8 cellular contexts compared by ENCODE assay signal in genomic region chr2:109905796-109906195, GRCh38. TPM values are rescaled to one million over a fixed set of nuclear protein-coding genes. Genes with fewer than 3 reads are reported as not detected.
DNase-seq lines count a peak whose midpoint lies in the region; ATAC-seq, FAIRE-seq and TF ChIP-seq lines count a peak whose summit lies in the region.
"Not testable (repeated sequence)": the region's sequence is repeated elsewhere in the genome, so short reads cannot be mapped to it uniquely, and the experiment has no call there.

No MANE protein-coding gene starts in this region.

- FAIRE-seq in pancreas (lab: Jason Lieb, UNC): not testable (repeated sequence)

- not testable (repeated sequence) for H3K27me3 ChIP-seq in body of pancreas, pancreas

- H3K36me3 ChIP-seq in body of pancreas (replicated peaks in 1 of 2; ENCODE audit: insufficient read depth in 1 of 2, low read depth in 2 of 2); pancreas: not testable (repeated sequence)

- not testable (repeated sequence) for H3K4me3 ChIP-seq in body of pancreas, pancreas

- H3K4me1 ChIP-seq in body of pancreas, pancreas: not testable (repeated sequence)

- intact Hi-C loops in body of pancreas (cut with DNase I); pancreas (cut with DNase I): not testable (repeated sequence)

- ATAC-seq in GM18502 (IDR thresholded peaks at IDR 0.05; ENCODE audit: poor library complexity, unreplicated experiment) (peak; percentile 90), GM19351 (IDR thresholded peaks at IDR 0.05; ENCODE audit: unreplicated experiment) (peak; percentile 94), GM21576 (IDR thresholded peaks at IDR 0.05; ENCODE audit: unreplicated experiment) (peak; percentile 89), HG02759 (IDR thresholded peaks at IDR 0.05; ENCODE audit: unreplicated experiment) (peak; percentile 93), HG03097 (IDR thresholded peaks at IDR 0.05; ENCODE audit: low FRiP score, unreplicated experiment) (peak; percentile 65), HG03520 (IDR thresholded peaks at IDR 0.05; ENCODE audit: unreplicated experiment) (peak; percentile 88), body of pancreas (peak; percentile 65), pancreas (peak in 3 of 4 donors; percentile 79 to 89 (median 79))

- not testable (repeated sequence) for H3K9me3 ChIP-seq in body of pancreas, pancreas

- not testable (repeated sequence) for TF ChIP-seq POLR2A in body of pancreas (IDR thresholded peaks at IDR 0.05)

- not testable (repeated sequence) for TF ChIP-seq CTCF in body of pancreas (IDR thresholded peaks at IDR 0.05); pancreas (IDR thresholded peaks at IDR 0.05)

- not testable (repeated sequence) for H3K27ac ChIP-seq in body of pancreas, pancreas

- DNase-seq in body of pancreas, pancreas: not testable (repeated sequence)

- WGBS in body of pancreas, 2 donors: no CpG with 5 or more reads among the region's 8 CpGs
- WGBS in pancreas, 2 donors: no CpG with 5 or more reads among the region's 8 CpGs

RNA-seq across cellular contexts. Expression of gene LIMS3, which starts 7.3 kb away (rescaled TPM):
- total RNA-seq in body of pancreas: 1 to 10 TPM; 4.7 to 4.9 TPM
- total RNA-seq in pancreas: 1 to 10 TPM; 1.5 to 3.1 (median 2.1) TPM
- 1 to 10 TPM in 1 of 2 donors, under 1 TPM in 1; 0.38 to 1.7 TPM for polyA plus RNA-seq in pancreas
